ENCODE assay signal across 1 cellular context in genomic region chr12:118375348-118375747, GRCh38.
A peak's percentile ranks its signal among the peaks of the same experiment; 100 is the strongest.
TF ChIP-seq lines count a peak whose summit lies in the region.

No MANE protein-coding gene starts in this region.

TF ChIP-seq in K562, 482 proteins besides CTCF, POLR2A, EP300 and RAD21:
- TF ChIP-seq THRB (CRISPR knock-in tag; conservative IDR thresholded peaks at IDR 0.05) = no peak
- no peak for TF ChIP-seq PPARD (CRISPR knock-in tag; IDR thresholded peaks at IDR 0.05)
- TF ChIP-seq PRDM10 (IDR thresholded peaks at IDR 0.05; ENCODE audit: partially characterized antibody) = peak; percentile 31
- TF ChIP-seq HDAC3 (IDR thresholded peaks at IDR 0.05; ENCODE audit: borderline replicate concordance, partially characterized antibody) = no peak
- TF ChIP-seq ZNF407 (IDR thresholded peaks at IDR 0.05; ENCODE audit: low read depth) = peak; percentile 88
- peak; percentile 32 for TF ChIP-seq HNRNPLL (IDR thresholded peaks at IDR 0.05; ENCODE audit: low read depth, low read length, poor library complexity, severe bottlenecking)
- 0 out of 2 replicates have a peak, but pooled peaks have one; percentile 20 for TF ChIP-seq DIDO1 (tag; IDR thresholded peaks at IDR 0.05; ENCODE audit: low read depth)
